ENCODE assay signal across 13 cellular contexts in genomic region chr1:221394011-221394544, GRCh38.
DNase-seq lines count a peak whose midpoint lies in the region; ATAC-seq and TF ChIP-seq lines count a peak whose summit lies in the region.
"Had no signal": no experiment of that assay in that cellular context is flagged by ENCODE, and none has a peak within 500 bp of the region (broad histone marks: within the 10 kb centered on the region; RNA-seq: fewer than 3 reads in every experiment).

No MANE protein-coding gene starts in this region.

- peaks cover 16% of the 10 kb centered on the region for H3K9me3 ChIP-seq in adipocyte (ENCODE audit: control insufficient read depth, low read length)

- peaks cover 29% of the 10 kb centered on the region for H3K4me1 ChIP-seq in adipocyte (ENCODE audit: control insufficient read depth, insufficient read depth, low read length)

- H3K27me3 ChIP-seq in adipocyte (replicated peaks; ENCODE audit: control insufficient read depth, insufficient read depth, low read length), result no peaks in the 10 kb centered on the region
- no peaks in the 10 kb centered on the region for H3K27me3 ChIP-seq in kidney epithelial cell (ENCODE audit: control insufficient read depth, insufficient read depth, low read length)

- DNase-seq in LoVo (ENCODE audit: low spot score) (peak; percentile 20), adipocyte (ENCODE audit: low read depth) (peak; percentile 66), kidney epithelial cell (ENCODE audit: low read depth) (peak; percentile 60), NCI-H345 treated with DMSO at 0.1 percent for 48 hours (lab: John Stamatoyannopoulos, UW; ENCODE audit: unreplicated experiment) (no peak)
- DNase-seq in activated CD4-positive, alpha-beta T cell treated with anti-CD3 and anti-CD28 coated beads, Interleukin-2, amount 50 U/mL, for 1 hour, result no peak
- DNase-seq: NCI-H2107; stimulated activated naive CD8-positive, alpha-beta T cell treated with anti-CD3 and anti-CD28 coated beads, Interleukin-15, Interleukin-2, amounts not matched to agents 100 U/mL and 50 U/mL, for 24 hours; T1000 had no signal

- H3K9ac ChIP-seq in adipocyte (ENCODE audit: low read length), result no peak overlapping the region

- ATAC-seq in GM18517 (IDR thresholded peaks at IDR 0.05; ENCODE audit: unreplicated experiment), result no peak
- no peak for ATAC-seq in GM18870 (IDR thresholded peaks at IDR 0.05; ENCODE audit: unreplicated experiment)
- ATAC-seq: HCT116; stimulated activated naive CD8-positive, alpha-beta T cell treated with anti-CD3 and anti-CD28 coated beads, Interleukin-15, Interleukin-2, amounts not matched to agents 100 U/mL and 50 U/mL, for 24 hours had no signal

- H3K27ac ChIP-seq in C4-2B, result peak overlapping the region; percentile 76; the same call in 1 of the 2 replicates
- H3K27ac ChIP-seq: HL-60 had no signal

- no peak overlapping the region for H3K4me3 ChIP-seq in adipocyte (ENCODE audit: low read length)
- H3K4me3 ChIP-seq in kidney epithelial cell (ENCODE audit: low read depth, low read length), result no peak overlapping the region

- TF ChIP-seq CTCF in C4-2B (conservative IDR thresholded peaks at IDR 0.05) (no peak), kidney epithelial cell (IDR thresholded peaks at IDR 0.05; ENCODE audit: insufficient read depth, low read length, poor library complexity, severe bottlenecking) (no peak)

- H3K36me3 ChIP-seq in adipocyte (ENCODE audit: control insufficient read depth, insufficient read depth, low read length, severe bottlenecking), result no peaks in the 10 kb centered on the region
- no peaks in the 10 kb centered on the region for H3K36me3 ChIP-seq in kidney epithelial cell (ENCODE audit: control insufficient read depth, insufficient read depth, low read length)

Comparison
In these comparisons a context has a peak if more than half of its experiments do, and no peak if none do; other contexts are left out.
1. DNase-seq: peak in LoVo (single experiment), adipocyte (single experiment) and kidney epithelial cell (single experiment); none in NCI-H345 treated with DMSO at 0.1 percent for 48 hours (single experiment) and activated CD4-positive, alpha-beta T cell treated with anti-CD3 and anti-CD28 coated beads, Interleukin-2, amount 50 U/mL, for 1 hour (single experiment).